19 cellular contexts compared by ENCODE assay signal in genomic region chr13:111907341-111907880, GRCh38.
"Had no signal": no experiment of that assay in that cellular context is flagged by ENCODE, and none has a peak within 500 bp of the region (broad histone marks: within the 10 kb centered on the region; RNA-seq: fewer than 3 reads in every experiment).

No MANE protein-coding gene starts in this region.

- H3K4me3 ChIP-seq: breast epithelium, SK-N-MC, thyroid gland had no signal

- H3K9me3 Mint-ChIP-seq: activated T-helper 2 cell treated with anti-CD3 and anti-CD28 coated beads, Interferon-gamma antibody, Interleukin-2, Interleukin-4, amounts not matched to agents 10 μg/mL and 5 μg/mL and 100 μg/mL, durations not matched to agents 14 hours and 24 hours and 36 hours; immature natural killer cell had no signal

- H3K27ac Mint-ChIP-seq: activated naive CD4-positive, alpha-beta T cell treated with anti-CD3 and anti-CD28 coated beads, Interleukin-2, amount 50 U/mL, for 24 hours; activated T-helper 2 cell treated with anti-CD3 and anti-CD28 coated beads, Interferon-gamma antibody, Interleukin-2, Interleukin-4, amounts not matched to agents 10 μg/mL and 5 μg/mL and 100 μg/mL, durations not matched to agents 14 hours and 24 hours and 36 hours; dendritic cell treated with granulocyte-macrophage colony-stimulating factor and Interleukin-4, amounts not matched to agents 40 ng/mL and 50 ng/mL, for 4 days; immature natural killer cell; naive B cell had no signal

- H3K27me3 Mint-ChIP-seq: dendritic cell treated with granulocyte-macrophage colony-stimulating factor and Interleukin-4, amounts not matched to agents 40 ng/mL and 50 ng/mL, for 4 days had no signal

- H3K9me3 ChIP-seq: breast epithelium, neutrophil, thyroid gland had no signal

- H3K4me1 Mint-ChIP-seq: activated naive CD4-positive, alpha-beta T cell treated with anti-CD3 and anti-CD28 coated beads, Interleukin-2, amount 50 U/mL, for 24 hours; immature natural killer cell; naive B cell had no signal

- DNase-seq: cerebellar nuclear complex; effector memory CD4-positive, alpha-beta T cell; immature natural killer cell; kidney glomerular epithelial cell; left ventricle myocardium superior; naive B cell; stimulated activated CD4-positive, alpha-beta T cell treated with anti-CD3 and anti-CD28 coated beads, Interleukin-12 subunit alpha, Interleukin-12 subunit beta, amount 100 ng/mL, for 4 hours; stimulated activated CD4-positive, alpha-beta T cell treated with anti-CD3 and anti-CD28 coated beads, Interleukin-1b, Interleukin-23, amount 100 ng/mL, for 48 hours; stimulated activated CD8-positive, alpha-beta memory T cell treated with anti-CD3 and anti-CD28 coated beads, Interleukin-4, amount 100 ng/mL, for 48 hours; stimulated activated naive CD4-positive, alpha-beta T cell treated with Interleukin-2 at 50 U/mL for 16 hours; thyroid gland had no signal

- H3K4me3 Mint-ChIP-seq: activated naive CD4-positive, alpha-beta T cell treated with anti-CD3 and anti-CD28 coated beads, Interleukin-2, amount 50 U/mL, for 24 hours; dendritic cell treated with granulocyte-macrophage colony-stimulating factor and Interleukin-4, amounts not matched to agents 40 ng/mL and 50 ng/mL, for 4 days; immature natural killer cell; naive B cell had no signal

- H3K27me3 ChIP-seq: neutrophil, thyroid gland had no signal

- H3K27ac ChIP-seq: breast epithelium, neutrophil, parathyroid adenoma, SK-N-MC, thyroid gland had no signal

- ATAC-seq: activated CD4-positive, CD25-positive, alpha-beta regulatory T cell treated with anti-CD3 and anti-CD28 coated beads, Interleukin-2, amount 50 U/mL, for 24 hours; left ventricle myocardium superior had no signal

- H3K36me3 ChIP-seq: breast epithelium, neutrophil, thyroid gland had no signal

- H3K36me3 Mint-ChIP-seq: activated naive CD4-positive, alpha-beta T cell treated with anti-CD3 and anti-CD28 coated beads, Interleukin-2, amount 50 U/mL, for 24 hours; immature natural killer cell; naive B cell had no signal

- H3K4me1 ChIP-seq: breast epithelium, parathyroid adenoma, thyroid gland had no signal
